Comparison of ENCODE assay signal across 8 cellular contexts in genomic region chr5:115842089-115842881, GRCh38. TPM values are rescaled to one million over a fixed set of nuclear protein-coding genes. Genes with fewer than 3 reads are reported as not detected.
DNase-seq lines count a peak whose midpoint lies in the region; ATAC-seq and TF ChIP-seq lines count a peak whose summit lies in the region.

No MANE protein-coding gene starts in this region.

- H3K9me3 Mint-ChIP-seq in CD8-positive, alpha-beta T cell: no peaks in the 10 kb centered on the region
- H3K9me3 Mint-ChIP-seq in activated naive CD4-positive, alpha-beta T cell treated with anti-CD3 and anti-CD28 coated beads for 36 hours: no peaks in the 10 kb centered on the region

- no peaks in the 10 kb centered on the region for H3K9me3 ChIP-seq in CD8-positive, alpha-beta T cell (ENCODE audit: low read length)
- H3K9me3 ChIP-seq in neutrophil: no peaks in the 10 kb centered on the region

- POLR2A ChIA-PET in CD8-positive, alpha-beta T cell (lab: Charles Lee): interaction anchor here (0.7 to 3.5 kb wide), 8 partner anchors 11 to 298 kb away, joined by 3 to 13 read pairs (median 9); partner anchors contain the start of genes COMMD10 and FEM1C

- H3K4me1 Mint-ChIP-seq in CD8-positive, alpha-beta T cell (ENCODE audit: low read depth): peaks cover 64% of the 10 kb centered on the region
- H3K4me1 Mint-ChIP-seq in activated naive CD4-positive, alpha-beta T cell treated with anti-CD3 and anti-CD28 coated beads for 36 hours (ENCODE audit: low read depth): peaks cover 42% of the 10 kb centered on the region

- peak; percentile 3 for ATAC-seq in CD8-positive, alpha-beta T cell
- peak; percentile 37 for ATAC-seq in GM18867 (IDR thresholded peaks at IDR 0.05; ENCODE audit: unreplicated experiment)
- ATAC-seq in HG03045 (IDR thresholded peaks at IDR 0.05; ENCODE audit: unreplicated experiment): peak; percentile 40

- no peaks in the 10 kb centered on the region for H3K27me3 ChIP-seq in CD8-positive, alpha-beta T cell (ENCODE audit: insufficient read depth, low read length)
- no peaks in the 10 kb centered on the region for H3K27me3 ChIP-seq in neutrophil

- peaks cover 19% of the 10 kb centered on the region for H3K36me3 Mint-ChIP-seq in CD8-positive, alpha-beta T cell
- H3K36me3 Mint-ChIP-seq in activated naive CD4-positive, alpha-beta T cell treated with anti-CD3 and anti-CD28 coated beads for 36 hours (ENCODE audit: low read depth): peaks cover 6% of the 10 kb centered on the region

- peak overlapping the region; percentile 88 for H3K27ac ChIP-seq in CD8-positive, alpha-beta T cell (ENCODE audit: low read depth, low read length)
- H3K27ac ChIP-seq in neutrophil: peak overlapping the region; percentile 98

- no peaks in the 10 kb centered on the region for H3K36me3 ChIP-seq in CD8-positive, alpha-beta T cell (ENCODE audit: insufficient read depth, low read length)
- peaks cover 10% of the 10 kb centered on the region for H3K36me3 ChIP-seq in neutrophil

- H3K4me3 Mint-ChIP-seq in CD8-positive, alpha-beta T cell: peak overlapping the region; percentile 96
- peak overlapping the region; percentile 96 for H3K4me3 Mint-ChIP-seq in activated naive CD4-positive, alpha-beta T cell treated with anti-CD3 and anti-CD28 coated beads for 36 hours

- CTCF ChIA-PET in CD8-positive, alpha-beta T cell (lab: Charles Lee): interaction anchor here (0.8 to 2.1 kb wide), 2 partner anchors 23 to 208 kb away, joined by 3 to 7 read pairs; no protein-coding TSS in a partner anchor
- CTCF ChIA-PET in activated naive CD4-positive, alpha-beta T cell treated with anti-CD3 and anti-CD28 coated beads for 36 hours (lab: Charles Lee): no interaction called here

- DNase-seq in CD8-positive, alpha-beta T cell: peak in 5 of 7 experiments; percentile 7 to 32 (median 11)
- peak; percentile 38 for DNase-seq in NCI-H510A treated with DMSO at 0.1 percent for 48 hours (lab: John Stamatoyannopoulos, UW)
- peak; percentile 18 for DNase-seq in activated naive CD4-positive, alpha-beta T cell treated with anti-CD3 and anti-CD28 coated beads for 36 hours
- peak; percentile 36 for DNase-seq in germinal center (ENCODE audit: low spot score)
- DNase-seq in activated gamma-delta T cell treated with Interleukin-2 at 50 U/mL for 16 hours: no peak

- H3K4me3 ChIP-seq in CD8-positive, alpha-beta T cell (ENCODE audit: low read depth, low read length): peak overlapping the region; percentile 77
- peak overlapping the region; percentile 96 to 99 for H3K4me3 ChIP-seq in neutrophil (ENCODE audit: low read depth in 1 of 2, low read length in 1 of 2)

- H3K27ac Mint-ChIP-seq in CD8-positive, alpha-beta T cell: peak overlapping the region; percentile 99
- H3K27ac Mint-ChIP-seq in activated naive CD4-positive, alpha-beta T cell treated with anti-CD3 and anti-CD28 coated beads for 36 hours: peak overlapping the region; percentile 75

- intact Hi-C loops in CD8-positive, alpha-beta T cell (cut with DNase I, micrococcal nuclease): loop anchor here (5.0 kb wide), 3 partner anchors 225 to 675 kb away; partner anchors contain the start of genes PGGT1B (in 1 of the 2) and TRIM36 (in 1 of the 2)
- intact Hi-C loops in activated naive CD4-positive, alpha-beta T cell treated with anti-CD3 and anti-CD28 coated beads for 36 hours (cut with micrococcal nuclease): loop anchor here (10.0 kb wide), 1 partner anchor 357 kb away; no protein-coding TSS in a partner anchor

- H3K27me3 Mint-ChIP-seq in CD8-positive, alpha-beta T cell (ENCODE audit: low read depth): no peaks in the 10 kb centered on the region
- H3K27me3 Mint-ChIP-seq in activated naive CD4-positive, alpha-beta T cell treated with anti-CD3 and anti-CD28 coated beads for 36 hours (ENCODE audit: low read depth): no peaks in the 10 kb centered on the region

- peaks cover 32% of the 10 kb centered on the region for H3K4me1 ChIP-seq in CD8-positive, alpha-beta T cell (ENCODE audit: insufficient read depth, low read length)
- H3K4me1 ChIP-seq in neutrophil (ENCODE audit: control insufficient read depth in 1 of 2, insufficient read depth in 1 of 2, low read depth in 1 of 2, low read length in 1 of 2): peaks cover 68 to 77% of the 10 kb centered on the region in 2 experiments

- TF ChIP-seq CTCF in CD8-positive, alpha-beta T cell (IDR thresholded peaks at IDR 0.05): no peak
- no peak for TF ChIP-seq CTCF in neutrophil (IDR thresholded peaks at IDR 0.05)

RNA-seq across cellular contexts. Expression of gene AP3S1, which starts 0.6 kb away (rescaled TPM):
- total RNA-seq in CD8-positive, alpha-beta T cell: 10 to 100 TPM; 36.5 to 43.5 TPM
- total RNA-seq in activated naive CD4-positive, alpha-beta T cell treated with anti-CD3 and anti-CD28 coated beads for 36 hours: 10 to 100 TPM; 56.6 to 57.8 TPM

RNA-seq across cellular contexts. Expression of gene ATG12, which starts 0.9 kb away (rescaled TPM):
- total RNA-seq in CD8-positive, alpha-beta T cell: 10 to 100 TPM; 62.5 to 68.3 TPM
- 10 to 100 TPM; 39.1 to 41.3 TPM for total RNA-seq in activated naive CD4-positive, alpha-beta T cell treated with anti-CD3 and anti-CD28 coated beads for 36 hours

RNA-seq across cellular contexts. Expression of gene CDO1, which starts 25.8 kb away (rescaled TPM):
- total RNA-seq in CD8-positive, alpha-beta T cell: not detected
- total RNA-seq in activated naive CD4-positive, alpha-beta T cell treated with anti-CD3 and anti-CD28 coated beads for 36 hours: under 1 TPM; 0.57 to 0.67 TPM
